In the genomic region with DNA sequence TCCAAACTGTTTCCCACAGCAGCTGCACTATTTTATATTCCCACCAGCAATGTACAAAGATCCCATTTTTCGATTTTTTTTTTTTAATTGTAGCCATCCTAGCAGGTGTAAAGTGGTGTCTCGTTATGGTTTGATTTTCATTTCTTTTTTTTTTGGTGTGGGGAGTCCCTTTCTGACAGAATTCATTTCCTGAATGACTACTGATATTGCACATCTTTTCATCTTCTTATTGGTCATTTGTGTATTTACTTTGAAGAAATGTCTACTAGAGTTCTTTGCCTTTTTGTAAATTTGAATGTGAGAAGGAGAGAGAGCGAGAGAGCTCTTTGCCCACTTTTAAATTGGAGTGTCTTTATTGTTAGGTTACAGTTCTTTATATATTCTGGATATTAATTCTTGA, we compare ENCODE assay signal across 17 cellular contexts. TPM values are rescaled to one million over a fixed set of nuclear protein-coding genes. Genes with fewer than 3 reads are reported as not detected.
A peak's percentile ranks its signal among the peaks of the same experiment; 100 is the strongest.
DNase-seq lines count a peak whose midpoint lies in the region; ATAC-seq and TF ChIP-seq lines count a peak whose summit lies in the region.
"Had no signal": no experiment of that assay in that cellular context is flagged by ENCODE, and none has a peak within 500 bp of the region (broad histone marks: within the 10 kb centered on the region; RNA-seq: fewer than 3 reads in every experiment).

No MANE protein-coding gene starts in this region.

- 94% methylated on average over 3 of the region's 3 CpGs for WGBS in SK-N-SH (ENCODE audit: low lambda C conversion rate)

- H3K36me3 Mint-ChIP-seq in CD4-positive, alpha-beta T cell (ENCODE audit: low read depth): peaks cover 52% of the 10 kb centered on the region

- no peaks in the 10 kb centered on the region for H3K27me3 Mint-ChIP-seq in CD4-positive, alpha-beta T cell

- H3K79me2 ChIP-seq in OCI-LY3 (ENCODE audit: low read length): peaks cover 96% of the 10 kb centered on the region
- H3K79me2 ChIP-seq in SK-N-SH (ENCODE audit: insufficient read depth): peaks cover 97% of the 10 kb centered on the region

- no peaks in the 10 kb centered on the region for H3K9me2 ChIP-seq in SK-N-SH

- POLR2A ChIA-PET in CD4-positive, alpha-beta T cell (lab: Charles Lee): no interaction called here
- POLR2A ChIA-PET in SK-N-SH (lab: Yijun Ruan, JAX): no interaction called here

- CTCF ChIA-PET in CD4-positive, alpha-beta T cell (lab: Charles Lee): interaction anchor here (1.3 kb wide), 1 partner anchor 18 kb away, joined by 3 read pairs; no protein-coding TSS in a partner anchor
- CTCF ChIA-PET in SK-N-SH (lab: Yijun Ruan, JAX): no interaction called here

- peak overlapping the region; percentile 42; the same call in 1 of the 2 replicates for H3K9ac ChIP-seq in OCI-LY3 (ENCODE audit: low read length)
- no peak overlapping the region for H3K9ac ChIP-seq in SK-N-SH
- H3K9ac ChIP-seq: neural progenitor cell had no signal

- H3K27ac Mint-ChIP-seq in CD4-positive, alpha-beta T cell: peak overlapping the region; percentile 71
- H3K27ac Mint-ChIP-seq: neural progenitor cell had no signal

- H3F3A ChIP-seq in SK-N-SH (replicated peaks; ENCODE audit: insufficient read depth): peaks cover 7% of the 10 kb centered on the region

- no peak for TF ChIP-seq CTCF in CD4-positive, alpha-beta T cell (IDR thresholded peaks at IDR 0.05)
- no peak for TF ChIP-seq CTCF in GM12865 (IDR thresholded peaks at IDR 0.05; ENCODE audit: insufficient read depth, low read depth, low read length, missing control alignments)
- TF ChIP-seq CTCF in OCI-LY3 (IDR thresholded peaks at IDR 0.05; ENCODE audit: low read depth, low read length): no peak
- TF ChIP-seq CTCF in left lung (IDR thresholded peaks at IDR 0.05): no peak
- TF ChIP-seq CTCF in SK-N-SH (IDR thresholded peaks at IDR 0.05): no peak

- H3K36me3 ChIP-seq in OCI-LY3 (replicated peaks; ENCODE audit: low read depth, low read length) (peaks cover 25% of the 10 kb centered on the region), left lung (peaks cover 0 to 13% of the 10 kb centered on the region in 2 donors), SK-N-SH (replicated peaks in 1 of 2; ENCODE audit: control insufficient read depth in 1 of 2, insufficient read depth in 2 of 2, low read length in 1 of 2) (peaks cover 5 to 14% of the 10 kb centered on the region in 2 experiments)
- peaks cover 6% of the 10 kb centered on the region for H3K36me3 ChIP-seq in effector memory CD4-positive, alpha-beta T cell (ENCODE audit: control insufficient read depth, insufficient read depth, low read length)
- H3K36me3 ChIP-seq: neural progenitor cell had no signal

- H3K9me3 ChIP-seq in CD4-positive, alpha-beta T cell (ENCODE audit: control insufficient read depth, low read length): no peaks in the 10 kb centered on the region
- H3K9me3 ChIP-seq in OCI-LY3 (ENCODE audit: insufficient read depth, low read length) (no peaks in the 10 kb centered on the region), left lung (no peaks in the 10 kb centered on the region), SK-N-SH (no peaks in the 10 kb centered on the region)
- H3K9me3 ChIP-seq in effector memory CD4-positive, alpha-beta T cell (ENCODE audit: control insufficient read depth, low read length): no peaks in the 10 kb centered on the region

- peaks cover 58% of the 10 kb centered on the region for H3K4me1 ChIP-seq in OCI-LY3 (ENCODE audit: low read length)
- peaks cover 3% of the 10 kb centered on the region for H3K4me1 ChIP-seq in effector memory CD4-positive, alpha-beta T cell (ENCODE audit: control insufficient read depth, insufficient read depth, low read length, poor library complexity, severe bottlenecking)
- peaks cover 6 to 44% of the 10 kb centered on the region in 2 donors for H3K4me1 ChIP-seq in left lung
- H3K4me1 ChIP-seq in SK-N-SH (ENCODE audit: control insufficient read depth in 1 of 2, insufficient read depth in 2 of 2, low read depth in 1 of 2, low read length in 1 of 2): peaks cover 0 to 4% of the 10 kb centered on the region in 2 experiments; a peak in 2 of 4 replicates
- H3K4me1 ChIP-seq: neural progenitor cell had no signal

- H3K4me3 Mint-ChIP-seq in CD4-positive, alpha-beta T cell: no peak overlapping the region
- H3K4me3 Mint-ChIP-seq: H9, neural progenitor cell had no signal

- intact Hi-C loops in CD4-positive, alpha-beta T cell (cut with DNase I, micrococcal nuclease): no loop called here
- intact Hi-C loops in left lung (cut with DNase I): no loop called here

- peaks cover 69% of the 10 kb centered on the region for H4K20me1 ChIP-seq in OCI-LY3 (ENCODE audit: insufficient read depth, low read length)
- H4K20me1 ChIP-seq in SK-N-SH (ENCODE audit: insufficient read depth): no peaks in the 10 kb centered on the region

- H3K27ac ChIP-seq in CD4-positive, alpha-beta T cell (ENCODE audit: low read depth, low read length): no peak overlapping the region
- H3K27ac ChIP-seq in OCI-LY3 (ENCODE audit: low read length) (peak overlapping the region; percentile 79), left lung (no peak overlapping the region), SK-N-SH (ENCODE audit: low read depth in 2 of 2, low read length in 1 of 2) (no peak overlapping the region)
- H3K27ac ChIP-seq in effector memory CD4-positive, alpha-beta T cell (ENCODE audit: insufficient read depth, low read length, poor library complexity, severe bottlenecking): peak overlapping the region; percentile 16
- H3K27ac ChIP-seq: neural progenitor cell had no signal

- H3K9me3 Mint-ChIP-seq in CD4-positive, alpha-beta T cell: no peaks in the 10 kb centered on the region
- H3K9me3 Mint-ChIP-seq: H9, neural progenitor cell had no signal

- TF ChIP-seq EP300 in SK-N-SH (IDR thresholded peaks at IDR 0.05; ENCODE audit: borderline replicate concordance in 1 of 2, low read depth in 1 of 2, low read length in 1 of 2): no peak

- no peak for TF ChIP-seq RAD21 in SK-N-SH (IDR thresholded peaks at IDR 0.05; ENCODE audit: low read length)

- H3K27me3 ChIP-seq in CD4-positive, alpha-beta T cell (ENCODE audit: control insufficient read depth, insufficient read depth, low read length): no peaks in the 10 kb centered on the region
- H3K27me3 ChIP-seq in OCI-LY3 (ENCODE audit: low read depth, low read length): no peaks in the 10 kb centered on the region
- H3K27me3 ChIP-seq in effector memory CD4-positive, alpha-beta T cell (replicated peaks; ENCODE audit: control insufficient read depth, insufficient read depth, low read length, poor library complexity, severe bottlenecking): no peaks in the 10 kb centered on the region
- no peaks in the 10 kb centered on the region for H3K27me3 ChIP-seq in left lung
- no peaks in the 10 kb centered on the region for H3K27me3 ChIP-seq in SK-N-SH (ENCODE audit: insufficient read depth)
- H3K27me3 ChIP-seq: neural progenitor cell had no signal

- H3K4me1 Mint-ChIP-seq in CD4-positive, alpha-beta T cell (ENCODE audit: low read depth): peaks cover 70% of the 10 kb centered on the region

- DNase-seq in CD4-positive, alpha-beta T cell: no peak
- DNase-seq in GM12865 (ENCODE audit: low read depth) (peak; percentile 44), COLO829 (ENCODE audit: low spot score) (no peak), HUDEP-2 (lab: John Stamatoyannopoulos, UW; ENCODE audit: unreplicated experiment in 76 of 76) (no peak), left lung (no peak), SK-N-SH (no peak)
- no peak for DNase-seq in effector memory CD4-positive, alpha-beta T cell
- DNase-seq: AML-193, cortex of kidney, erythroblast, H9, mammary epithelial cell, NCI-H1048, NCI-H774, retina had no signal

- H2AFZ ChIP-seq in OCI-LY3 (ENCODE audit: low read depth, low read length) (no peak overlapping the region), SK-N-SH (ENCODE audit: low read depth) (no peak overlapping the region)
- H2AFZ ChIP-seq: neural progenitor cell had no signal

- no peak for ATAC-seq in CD4-positive, alpha-beta T cell (ENCODE audit: poor library complexity)
- no peak for ATAC-seq in left lung

- H3K4me2 ChIP-seq in OCI-LY3 (ENCODE audit: low read length): peak overlapping the region; percentile 60
- H3K4me2 ChIP-seq in SK-N-SH: no peak overlapping the region
- H3K4me2 ChIP-seq: neural progenitor cell had no signal

- H3K4me3 ChIP-seq in GM12865 (ENCODE audit: low read depth, low read length) (no peak overlapping the region), OCI-LY3 (ENCODE audit: low read length) (peak overlapping the region; percentile 61), left lung (no peak overlapping the region), SK-N-SH (ENCODE audit: low read depth in 2 of 2, low read length in 1 of 2) (no peak overlapping the region)
- H3K4me3 ChIP-seq in effector memory CD4-positive, alpha-beta T cell (ENCODE audit: insufficient read depth, low read depth, low read length, poor library complexity, severe bottlenecking): no peak overlapping the region
- H3K4me3 ChIP-seq: neural progenitor cell had no signal

TF ChIP-seq in SK-N-SH, 30 proteins besides CTCF, POLR2A, EP300 and RAD21 (continues in another document):
- TF ChIP-seq, protein P1, sequence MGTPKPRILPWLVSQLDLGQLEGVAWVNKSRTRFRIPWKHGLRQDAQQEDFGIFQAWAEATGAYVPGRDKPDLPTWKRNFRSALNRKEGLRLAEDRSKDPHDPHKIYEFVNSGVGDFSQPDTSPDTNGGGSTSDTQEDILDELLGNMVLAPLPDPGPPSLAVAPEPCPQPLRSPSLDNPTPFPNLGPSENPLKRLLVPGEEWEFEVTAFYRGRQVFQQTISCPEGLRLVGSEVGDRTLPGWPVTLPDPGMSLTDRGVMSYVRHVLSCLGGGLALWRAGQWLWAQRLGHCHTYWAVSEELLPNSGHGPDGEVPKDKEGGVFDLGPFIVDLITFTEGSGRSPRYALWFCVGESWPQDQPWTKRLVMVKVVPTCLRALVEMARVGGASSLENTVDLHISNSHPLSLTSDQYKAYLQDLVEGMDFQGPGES (IDR thresholded peaks at IDR 0.05; ENCODE audit: low read depth, low read length): no peak
- TF ChIP-seq RCOR1 (IDR thresholded peaks at IDR 0.05; ENCODE audit: low read length): no peak
- no peak for TF ChIP-seq FOSL2 (IDR thresholded peaks at IDR 0.05; ENCODE audit: borderline replicate concordance, low read depth)
- TF ChIP-seq FOXM1 (IDR thresholded peaks at IDR 0.05; ENCODE audit: low read depth): no peak
- TF ChIP-seq EZH2phosphoT487 (IDR thresholded peaks at IDR 0.05; ENCODE audit: borderline replicate concordance, low read depth): no peak

RNA-seq across cellular contexts. Expression of a gene that starts 14.0 kb away (rescaled TPM):
- 10 to 100 TPM; 16.0 to 18.3 TPM for total RNA-seq in CD4-positive, alpha-beta T cell
- 100 to 1,000 TPM; 102 to 117 TPM for total RNA-seq in left lung
- polyA plus RNA-seq in SK-N-SH (2012; rRNA removed): 64.4 and 86.1 TPM in 2 replicates
- 65.8 and 78.1 TPM in 2 replicates for polyA plus RNA-seq in SK-N-SH (2012; cell fraction: cytosol; rRNA removed)
- 15.2 and 43.7 TPM in 2 replicates for polyA plus RNA-seq in SK-N-SH (2012; cell fraction: nucleus; rRNA removed)

RNA-seq across cellular contexts. Expression of a gene that starts 52.7 kb away (rescaled TPM):
- 10 to 100 TPM; 43.0 to 52.7 TPM for total RNA-seq in CD4-positive, alpha-beta T cell
- 10 to 100 TPM; 24.1 to 26.5 TPM for total RNA-seq in left lung
- polyA plus RNA-seq in SK-N-SH (2012; rRNA removed): 12.3 and 14.2 TPM in 2 replicates
- 14.4 and 14.5 TPM in 2 replicates for polyA plus RNA-seq in SK-N-SH (2012; cell fraction: cytosol; rRNA removed)
- polyA plus RNA-seq in SK-N-SH (2012; cell fraction: nucleus; rRNA removed): 12.6 and 13.6 TPM in 2 replicates

Comparison
In these comparisons a context has a peak if more than half of its experiments do, and no peak if none do; other contexts are left out.
1. H3K27ac ChIP-seq: peak in OCI-LY3 (single experiment) and effector memory CD4-positive, alpha-beta T cell (single experiment); none in CD4-positive, alpha-beta T cell (single experiment), left lung (0 of 2) and SK-N-SH (0 of 2).
2. RNA of a gene that starts 14.0 kb away (total RNA-seq): 102 to 117 TPM in left lung; 16.0 to 18.3 TPM in CD4-positive, alpha-beta T cell; every median in the first group is over 4 times any median in the second.